13 cellular contexts compared by ENCODE assay signal in the genomic region with DNA sequence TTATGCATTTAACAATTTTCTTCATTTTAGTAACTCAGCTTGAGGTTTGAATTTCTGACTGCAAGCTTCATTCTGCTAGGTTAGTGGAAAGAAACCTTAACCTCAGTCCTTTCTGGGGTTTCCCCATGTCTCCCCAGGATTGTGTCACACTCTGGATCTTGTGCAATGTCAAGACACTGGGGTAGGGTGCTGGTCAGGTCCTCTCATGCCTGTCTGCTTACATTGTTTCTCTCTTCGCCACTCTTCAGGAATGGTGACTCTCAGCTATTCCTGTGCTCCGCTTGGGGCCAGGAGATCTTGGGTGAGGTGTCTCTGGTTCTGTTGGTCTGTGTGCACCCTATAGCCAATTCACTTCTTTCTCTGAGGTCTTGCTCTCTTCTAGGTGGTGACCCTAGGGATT. TPM values are rescaled to one million over a fixed set of nuclear protein-coding genes. Genes with fewer than 3 reads are reported as not detected.
A peak's percentile ranks its signal among the peaks of the same experiment; 100 is the strongest.
DNase-seq lines count a peak whose midpoint lies in the region; ATAC-seq and TF ChIP-seq lines count a peak whose summit lies in the region.
"Had no signal": no experiment of that assay in that cellular context is flagged by ENCODE, and none has a peak within 500 bp of the region (broad histone marks: within the 10 kb centered on the region; RNA-seq: fewer than 3 reads in every experiment).

No MANE protein-coding gene starts in this region.

- CTCF ChIA-PET in activated CD8-positive, alpha-beta T cell treated with anti-CD3 and anti-CD28 coated beads for 36 hours (lab: Charles Lee) = interaction anchor here (1.0 to 2.1 kb wide), 4 partner anchors 9 to 34 kb away, joined by 3 to 7 read pairs (median 4); a partner anchor contains a TSS

- no peak overlapping the region for H3K4me3 ChIP-seq in upper lobe of right lung

- peak overlapping the region; percentile 78 for H3K27ac Mint-ChIP-seq in activated CD8-positive, alpha-beta T cell treated with anti-CD3 and anti-CD28 coated beads for 36 hours
- H3K27ac Mint-ChIP-seq: CD4-positive, alpha-beta T cell had no signal

- H3K4me1 Mint-ChIP-seq in activated CD8-positive, alpha-beta T cell treated with anti-CD3 and anti-CD28 coated beads for 36 hours (ENCODE audit: low read depth) = peaks cover 56% of the 10 kb centered on the region

- POLR2A ChIA-PET in activated CD8-positive, alpha-beta T cell treated with anti-CD3 and anti-CD28 coated beads for 36 hours (lab: Charles Lee) = interaction anchor here (0.9 to 17.2 kb wide), 7 partner anchors 8 to 184 kb away, joined by 3 to 237 read pairs (median 5); a partner anchor contains a TSS

- no peaks in the 10 kb centered on the region for H3K36me3 ChIP-seq in upper lobe of right lung

- no peaks in the 10 kb centered on the region for H3K36me3 Mint-ChIP-seq in activated CD8-positive, alpha-beta T cell treated with anti-CD3 and anti-CD28 coated beads for 36 hours (ENCODE audit: low read depth)

- H3K9me3 ChIP-seq in upper lobe of right lung = no peaks in the 10 kb centered on the region

- H3K27me3 ChIP-seq in upper lobe of right lung = no peaks in the 10 kb centered on the region

- H3K9me3 Mint-ChIP-seq in activated CD8-positive, alpha-beta T cell treated with anti-CD3 and anti-CD28 coated beads for 36 hours = no peaks in the 10 kb centered on the region
- H3K9me3 Mint-ChIP-seq: CD4-positive, alpha-beta T cell had no signal

- intact Hi-C loops in activated CD8-positive, alpha-beta T cell treated with anti-CD3 and anti-CD28 coated beads for 36 hours (cut with micrococcal nuclease) = no loop called here
- intact Hi-C loops in upper lobe of right lung (cut with DNase I) = no loop called here

- ATAC-seq in activated CD8-positive, alpha-beta T cell treated with anti-CD3 and anti-CD28 coated beads for 36 hours = peak; percentile 79
- ATAC-seq in upper lobe of right lung (peak; percentile 82), HG03571 (IDR thresholded peaks at IDR 0.05; ENCODE audit: unreplicated experiment) (no peak)
- ATAC-seq: HCT116 had no signal

- no peaks in the 10 kb centered on the region for H3K27me3 Mint-ChIP-seq in activated CD8-positive, alpha-beta T cell treated with anti-CD3 and anti-CD28 coated beads for 36 hours
- H3K27me3 Mint-ChIP-seq: CD4-positive, alpha-beta T cell had no signal

- no peak overlapping the region for H3K27ac ChIP-seq in upper lobe of right lung
- H3K27ac ChIP-seq: VCaP had no signal

- H3K4me3 Mint-ChIP-seq in activated CD8-positive, alpha-beta T cell treated with anti-CD3 and anti-CD28 coated beads for 36 hours = no peak overlapping the region
- H3K4me3 Mint-ChIP-seq: CD4-positive, alpha-beta T cell had no signal

- peak in 2 of 3 donors; percentile 49 to 64 for DNase-seq in stimulated activated CD4-positive, alpha-beta T cell treated with anti-CD3 and anti-CD28 coated beads, Interleukin-12 subunit alpha, Interleukin-12 subunit beta, amount 100 ng/mL, for 48 hours (ENCODE audit: low read depth in 2 of 3, low spot score in 1 of 3)
- no peak for DNase-seq in stimulated activated CD4-positive, alpha-beta T cell treated with anti-CD3 and anti-CD28 coated beads, Interleukin-12 subunit alpha, Interleukin-12 subunit beta, amount 100 ng/mL, for 4 hours
- DNase-seq in activated CD8-positive, alpha-beta T cell treated with anti-CD3 and anti-CD28 coated beads for 36 hours = peak; percentile 81
- DNase-seq in kidney tubule cell (ENCODE audit: low spot score) (peak; percentile 3), upper lobe of right lung (no peak), NCI-H1930 (lab: John Stamatoyannopoulos, UW) (no peak), mesenteric fat pad (ENCODE audit: low spot score) (no peak)
- DNase-seq: CD4-positive, alpha-beta T cell; NCI-H1417 treated with DMSO at 0.1 percent for 48 hours had no signal

- no peaks in the 10 kb centered on the region for H3K4me1 ChIP-seq in upper lobe of right lung

- TF ChIP-seq CTCF in activated CD8-positive, alpha-beta T cell treated with anti-CD3 and anti-CD28 coated beads for 36 hours (IDR thresholded peaks at IDR 0.05) = no peak
- TF ChIP-seq CTCF in upper lobe of right lung (IDR thresholded peaks at IDR 0.05) = no peak

RNA-seq across cellular contexts. Expression of a gene that starts 23.9 kb away (rescaled TPM):
- total RNA-seq in activated CD8-positive, alpha-beta T cell treated with anti-CD3 and anti-CD28 coated beads for 36 hours = 10 to 100 TPM; 28.7 to 30.7 TPM
- 1.4 TPM for total RNA-seq in upper lobe of right lung
- 0.64 TPM for total RNA-seq in mesenteric fat pad
- total RNA-seq: fibroblast of lung had no signal

RNA-seq across cellular contexts. Expression of a gene that starts 45.1 kb away (rescaled TPM):
- 10 to 100 TPM; 55.0 to 55.6 TPM for total RNA-seq in activated CD8-positive, alpha-beta T cell treated with anti-CD3 and anti-CD28 coated beads for 36 hours
- 2.1 TPM for total RNA-seq in upper lobe of right lung
- 0.22 TPM for total RNA-seq in mesenteric fat pad
- total RNA-seq: fibroblast of lung had no signal

Comparison
In these comparisons a context has a peak if more than half of its experiments do, and no peak if none do; other contexts are left out.
1. DNase-seq: peak in stimulated activated CD4-positive, alpha-beta T cell treated with anti-CD3 and anti-CD28 coated beads, Interleukin-12 subunit alpha, Interleukin-12 subunit beta, amount 100 ng/mL, for 48 hours (2 of 3), activated CD8-positive, alpha-beta T cell treated with anti-CD3 and anti-CD28 coated beads for 36 hours (single experiment) and kidney tubule cell (single experiment); none in stimulated activated CD4-positive, alpha-beta T cell treated with anti-CD3 and anti-CD28 coated beads, Interleukin-12 subunit alpha, Interleukin-12 subunit beta, amount 100 ng/mL, for 4 hours (single experiment), upper lobe of right lung (single experiment), NCI-H1930 (0 of 2) and mesenteric fat pad (single experiment).
2. RNA of a gene that starts 23.9 kb away (total RNA-seq): 28.7 to 30.7 TPM in activated CD8-positive, alpha-beta T cell treated with anti-CD3 and anti-CD28 coated beads for 36 hours; 1.4 TPM in upper lobe of right lung (single experiment) and 0.64 TPM in mesenteric fat pad (single experiment); every median in the first group is over 10 times any median in the second.
3. RNA of a gene that starts 45.1 kb away (total RNA-seq): 55.0 to 55.6 TPM in activated CD8-positive, alpha-beta T cell treated with anti-CD3 and anti-CD28 coated beads for 36 hours; 2.1 TPM in upper lobe of right lung (single experiment) and 0.22 TPM in mesenteric fat pad (single experiment); every median in the first group is over 10 times any median in the second.